In the genomic region with DNA sequence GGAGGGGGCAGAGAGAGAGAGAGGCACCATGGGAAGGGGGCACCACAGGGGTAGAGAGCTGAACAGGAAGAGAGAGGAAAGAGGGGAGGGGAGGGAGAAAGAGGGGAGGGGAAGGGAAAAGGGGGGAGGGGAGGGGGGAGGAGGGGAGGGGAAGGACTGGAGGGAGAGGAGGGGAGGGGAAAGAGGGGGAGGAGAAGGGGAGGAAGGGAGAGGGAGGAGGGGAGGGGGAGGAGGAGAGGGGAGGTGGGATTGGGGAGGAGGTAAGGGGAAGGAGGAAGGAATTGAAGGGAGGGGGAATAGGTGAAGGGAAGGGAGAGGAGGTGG, we compare ENCODE assay signal across 15 cellular contexts. TPM values are rescaled to one million over a fixed set of nuclear protein-coding genes. Genes with fewer than 3 reads are reported as not detected.
DNase-seq lines count a peak whose midpoint lies in the region; ATAC-seq and TF ChIP-seq lines count a peak whose summit lies in the region.
"Had no signal": no experiment of that assay in that cellular context is flagged by ENCODE, and none has a peak within 500 bp of the region (broad histone marks: within the 10 kb centered on the region; RNA-seq: fewer than 3 reads in every experiment).

No MANE protein-coding gene starts in this region.

- no peak overlapping the region for H3K4me3 Mint-ChIP-seq in effector memory CD8-positive, alpha-beta T cell
- peak overlapping the region; percentile 5 for H3K4me3 Mint-ChIP-seq in mesothelial cell of epicardium
- no peak overlapping the region for H3K4me3 Mint-ChIP-seq in stimulated activated effector memory CD8-positive, alpha-beta T cell treated with anti-CD3 and anti-CD28 coated beads, Interleukin-12 subunit alpha, Interleukin-12 subunit beta, amount 100 ng/mL, for 72 hours
- H3K4me3 Mint-ChIP-seq: CD8-positive, alpha-beta memory T cell had no signal

- peak overlapping the region; percentile 30 to 44 for H3K27ac Mint-ChIP-seq in effector memory CD8-positive, alpha-beta T cell
- peak overlapping the region; percentile 71 for H3K27ac Mint-ChIP-seq in mesothelial cell of epicardium
- H3K27ac Mint-ChIP-seq in stimulated activated effector memory CD8-positive, alpha-beta T cell treated with anti-CD3 and anti-CD28 coated beads, Interleukin-12 subunit alpha, Interleukin-12 subunit beta, amount 100 ng/mL, for 72 hours, result peak overlapping the region; percentile 79

- ATAC-seq in effector memory CD8-positive, alpha-beta T cell (replicated peaks), result no peak
- no peak for ATAC-seq in stimulated activated effector memory CD8-positive, alpha-beta T cell treated with anti-CD3 and anti-CD28 coated beads, Interleukin-12 subunit alpha, Interleukin-12 subunit beta, amount 100 ng/mL, for 72 hours
- ATAC-seq: HepG2 had no signal

- DNase-seq in NCI-H82 (lab: John Stamatoyannopoulos, UW) (peak; percentile 15), NCI-H82 treated with DMSO at 0.1 percent for 48 hours (lab: John Stamatoyannopoulos, UW; ENCODE audit: unreplicated experiment) (no peak), mesothelial cell of epicardium (ENCODE audit: low spot score in 2 of 2, unreplicated experiment in 2 of 2) (no peak), NCI-H1436 (lab: John Stamatoyannopoulos, UW) (no peak), activated T-cell treated with anti-CD3 and anti-CD28 coated beads for 4 hours (no peak), NOMO-1 treated with DMSO at 0.1 percent for 48 hours (lab: John Stamatoyannopoulos, UW; ENCODE audit: unreplicated experiment) (no peak)
- DNase-seq in effector memory CD8-positive, alpha-beta T cell, result no peak
- DNase-seq in stimulated activated effector memory CD8-positive, alpha-beta T cell treated with anti-CD3 and anti-CD28 coated beads, Interleukin-12 subunit alpha, Interleukin-12 subunit beta, amount 100 ng/mL, for 72 hours (ENCODE audit: low spot score in 2 of 2), result no peak
- DNase-seq: 8988T; AML-193; CD8-positive, alpha-beta memory T cell; DMS53; GF-D8; GM23248 had no signal

- H3K9me3 Mint-ChIP-seq in effector memory CD8-positive, alpha-beta T cell, result no peaks in the 10 kb centered on the region
- H3K9me3 Mint-ChIP-seq in mesothelial cell of epicardium, result no peaks in the 10 kb centered on the region
- no peaks in the 10 kb centered on the region for H3K9me3 Mint-ChIP-seq in stimulated activated effector memory CD8-positive, alpha-beta T cell treated with anti-CD3 and anti-CD28 coated beads, Interleukin-12 subunit alpha, Interleukin-12 subunit beta, amount 100 ng/mL, for 72 hours
- H3K9me3 Mint-ChIP-seq: CD8-positive, alpha-beta memory T cell had no signal

- H3K27me3 Mint-ChIP-seq in effector memory CD8-positive, alpha-beta T cell, result no peaks in the 10 kb centered on the region
- peaks cover 3% of the 10 kb centered on the region for H3K27me3 Mint-ChIP-seq in mesothelial cell of epicardium (ENCODE audit: low read depth)
- H3K27me3 Mint-ChIP-seq: CD8-positive, alpha-beta memory T cell had no signal

- peaks cover 8% of the 10 kb centered on the region for H3K36me3 Mint-ChIP-seq in effector memory CD8-positive, alpha-beta T cell (ENCODE audit: insufficient read depth)
- H3K36me3 Mint-ChIP-seq in mesothelial cell of epicardium, result no peaks in the 10 kb centered on the region
- peaks cover 7% of the 10 kb centered on the region for H3K36me3 Mint-ChIP-seq in stimulated activated effector memory CD8-positive, alpha-beta T cell treated with anti-CD3 and anti-CD28 coated beads, Interleukin-12 subunit alpha, Interleukin-12 subunit beta, amount 100 ng/mL, for 72 hours
- H3K36me3 Mint-ChIP-seq: CD8-positive, alpha-beta memory T cell had no signal

- TF ChIP-seq CTCF in mesothelial cell of epicardium (IDR thresholded peaks at IDR 0.05; ENCODE audit: unreplicated experiment), result no peak

- peaks cover 7 to 16% of the 10 kb centered on the region in 2 donors for H3K4me1 Mint-ChIP-seq in effector memory CD8-positive, alpha-beta T cell (ENCODE audit: low read depth in 2 of 2)
- H3K4me1 Mint-ChIP-seq in mesothelial cell of epicardium, result peaks cover 31% of the 10 kb centered on the region
- H3K4me1 Mint-ChIP-seq in stimulated activated effector memory CD8-positive, alpha-beta T cell treated with anti-CD3 and anti-CD28 coated beads, Interleukin-12 subunit alpha, Interleukin-12 subunit beta, amount 100 ng/mL, for 72 hours, result peaks cover 28% of the 10 kb centered on the region

RNA-seq across cellular contexts. Expression of a gene that starts 14.5 kb away (rescaled TPM):
- 38.6 to 41.3 TPM (median 40.3 TPM) in 3 replicates for total RNA-seq in mesothelial cell of epicardium

RNA-seq across cellular contexts. Expression of a gene that starts 23.2 kb away (rescaled TPM):
- total RNA-seq in mesothelial cell of epicardium, result 12.9 to 13.6 TPM (median 13.1 TPM) in 3 replicates

RNA-seq across cellular contexts. Expression of a gene that starts 23.3 kb away (rescaled TPM):
- total RNA-seq in mesothelial cell of epicardium, result 19.9 to 23.4 TPM (median 23.3 TPM) in 3 replicates

RNA-seq across cellular contexts. Expression of a gene that starts 28.3 kb away (rescaled TPM):
- 0.54 to 1.00 TPM (median 0.83 TPM) in 3 replicates for total RNA-seq in mesothelial cell of epicardium

RNA-seq across cellular contexts. Expression of a gene that starts 33.2 kb away (rescaled TPM):
- total RNA-seq in mesothelial cell of epicardium, result 13.7 to 15.4 TPM (median 14.3 TPM) in 3 replicates
